25 cellular contexts compared by ENCODE assay signal in genomic region chr17:64603987-64604386, GRCh38.
"Had no signal": no experiment of that assay in that cellular context is flagged by ENCODE, and none has a peak within 500 bp of the region (broad histone marks: within the 10 kb centered on the region; RNA-seq: fewer than 3 reads in every experiment).

No MANE protein-coding gene starts in this region.

- DNase-seq: activated CD4-positive, alpha-beta T cell treated with anti-CD3 and anti-CD28 coated beads for 1 hour; activated CD4-positive, alpha-beta T cell treated with anti-CD3 and anti-CD28 coated beads, Interleukin-2, amount 50 U/mL, for 1 hour; activated CD8-positive, alpha-beta T cell treated with anti-CD3 and anti-CD28 coated beads, Interleukin-2, amount 10 ng/mL, durations not matched to agents 7 days and 5 days; activated naive CD8-positive, alpha-beta T cell treated with anti-CD3 and anti-CD28 coated beads, Interleukin-2, amount 10 ng/mL, durations not matched to agents 7 days and 5 days; body of pancreas; effector CD4-positive, alpha-beta T cell; glutamatergic neuron; immature natural killer cell; pancreas; psoas muscle; stimulated activated CD4-positive, alpha-beta T cell treated with anti-CD3 and anti-CD28 coated beads, Interleukin-12 subunit alpha, Interleukin-12 subunit beta, amount 100 ng/mL, for 4 hours; stimulated activated CD4-positive, alpha-beta T cell treated with anti-CD3 and anti-CD28 coated beads, Interleukin-4, amount 100 ng/mL, for 4 hours; substantia nigra; tibial artery had no signal

- H3K36me3 ChIP-seq: neutrophil, pancreas, right atrium auricular region, tibial artery had no signal

- H3K36me3 Mint-ChIP-seq: activated naive CD8-positive, alpha-beta T cell treated with anti-CD3 and anti-CD28 coated beads, Interleukin-2, amount 10 ng/mL, durations not matched to agents 7 days and 5 days; immature natural killer cell; natural killer cell treated with Interleukin-12 subunit alpha and Interleukin-12 subunit beta and Interleukin-15 and Interleukin-18, amount 100 ng/mL, for 72 hours had no signal

- H3K9me3 ChIP-seq: body of pancreas, neutrophil, pancreas, psoas muscle, right atrium auricular region, tibial artery had no signal

- H3K27me3 ChIP-seq: body of pancreas, hepatocyte, neutrophil, pancreas, right atrium auricular region, tibial artery had no signal

- ATAC-seq: activated CD8-positive, alpha-beta T cell treated with anti-CD3 and anti-CD28 coated beads, Interleukin-2, amount 10 ng/mL, durations not matched to agents 7 days and 5 days; activated T-helper 17 cell treated with anti-CD3 and anti-CD28 coated beads, Interleukin-2, amount 50 U/mL, for 72 hours; body of pancreas; esophagus mucosa; left lobe of liver; natural killer cell treated with Interleukin-12 subunit alpha and Interleukin-12 subunit beta and Interleukin-15 and Interleukin-18, amount 100 ng/mL, for 72 hours; pancreas; psoas muscle had no signal

- H3K4me2 ChIP-seq: hepatocyte had no signal

- H2AFZ ChIP-seq: hepatocyte had no signal

- H3K27me3 Mint-ChIP-seq: activated naive CD8-positive, alpha-beta T cell treated with anti-CD3 and anti-CD28 coated beads, Interleukin-2, amount 10 ng/mL, durations not matched to agents 7 days and 5 days; activated T-helper 17 cell treated with anti-CD3 and anti-CD28 coated beads, Interleukin-2, amount 50 U/mL, for 72 hours; dendritic cell treated with granulocyte-macrophage colony-stimulating factor and Interleukin-4, amounts not matched to agents 40 ng/mL and 50 ng/mL, for 4 days; natural killer cell treated with Interleukin-12 subunit alpha and Interleukin-12 subunit beta and Interleukin-15 and Interleukin-18, amount 100 ng/mL, for 72 hours; stimulated activated naive CD8-positive, alpha-beta T cell treated with anti-CD3 and anti-CD28 coated beads, Interleukin-15, Interleukin-2, amounts not matched to agents 100 ng/mL and 50 ng/mL, for 24 hours had no signal

- H3K4me3 ChIP-seq: body of pancreas, hepatocyte, lung, pancreas, psoas muscle, right atrium auricular region, tibial artery had no signal

- H3K27ac Mint-ChIP-seq: activated CD8-positive, alpha-beta T cell treated with anti-CD3 and anti-CD28 coated beads, Interleukin-2, amount 10 ng/mL, durations not matched to agents 7 days and 5 days; activated naive CD8-positive, alpha-beta T cell treated with anti-CD3 and anti-CD28 coated beads, Interleukin-2, amount 10 ng/mL, durations not matched to agents 7 days and 5 days; activated T-helper 17 cell treated with anti-CD3 and anti-CD28 coated beads, Interleukin-2, amount 50 U/mL, for 72 hours; dendritic cell treated with granulocyte-macrophage colony-stimulating factor and Interleukin-4, amounts not matched to agents 40 ng/mL and 50 ng/mL, for 4 days; natural killer cell treated with Interleukin-12 subunit alpha and Interleukin-12 subunit beta and Interleukin-15 and Interleukin-18, amount 100 ng/mL, for 72 hours; stimulated activated naive CD8-positive, alpha-beta T cell treated with anti-CD3 and anti-CD28 coated beads, Interleukin-15, Interleukin-2, amounts not matched to agents 100 ng/mL and 50 ng/mL, for 24 hours; T-helper 2 cell treated with Interferon-gamma antibody and Interleukin-4, amounts not matched to agents 5 μg/mL and 100 μg/mL, for 36 hours had no signal

- H3K9me3 Mint-ChIP-seq: activated naive CD8-positive, alpha-beta T cell treated with anti-CD3 and anti-CD28 coated beads, Interleukin-2, amount 10 ng/mL, durations not matched to agents 7 days and 5 days; activated T-helper 17 cell treated with anti-CD3 and anti-CD28 coated beads, Interleukin-2, amount 50 U/mL, for 72 hours; dendritic cell treated with granulocyte-macrophage colony-stimulating factor and Interleukin-4, amounts not matched to agents 40 ng/mL and 50 ng/mL, for 4 days; immature natural killer cell; natural killer cell treated with Interleukin-12 subunit alpha and Interleukin-12 subunit beta and Interleukin-15 and Interleukin-18, amount 100 ng/mL, for 72 hours; stimulated activated naive CD8-positive, alpha-beta T cell treated with anti-CD3 and anti-CD28 coated beads, Interleukin-15, Interleukin-2, amounts not matched to agents 100 ng/mL and 50 ng/mL, for 24 hours; T-helper 2 cell treated with Interferon-gamma antibody and Interleukin-4, amounts not matched to agents 5 μg/mL and 100 μg/mL, for 36 hours had no signal

- H3K4me1 ChIP-seq: psoas muscle had no signal

- H3K4me3 Mint-ChIP-seq: activated CD8-positive, alpha-beta T cell treated with anti-CD3 and anti-CD28 coated beads, Interleukin-2, amount 10 ng/mL, durations not matched to agents 7 days and 5 days; activated naive CD8-positive, alpha-beta T cell treated with anti-CD3 and anti-CD28 coated beads, Interleukin-2, amount 10 ng/mL, durations not matched to agents 7 days and 5 days; activated T-helper 17 cell treated with anti-CD3 and anti-CD28 coated beads, Interleukin-2, amount 50 U/mL, for 72 hours; dendritic cell treated with granulocyte-macrophage colony-stimulating factor and Interleukin-4, amounts not matched to agents 40 ng/mL and 50 ng/mL, for 4 days; immature natural killer cell; natural killer cell treated with Interleukin-12 subunit alpha and Interleukin-12 subunit beta and Interleukin-15 and Interleukin-18, amount 100 ng/mL, for 72 hours; stimulated activated naive CD8-positive, alpha-beta T cell treated with anti-CD3 and anti-CD28 coated beads, Interleukin-15, Interleukin-2, amounts not matched to agents 100 ng/mL and 50 ng/mL, for 24 hours; T-helper 2 cell treated with Interferon-gamma antibody and Interleukin-4, amounts not matched to agents 5 μg/mL and 100 μg/mL, for 36 hours had no signal

- H3K27ac ChIP-seq: body of pancreas, hepatocyte, neutrophil, pancreas, psoas muscle, right atrium auricular region, tibial artery had no signal
